In the genomic region with DNA sequence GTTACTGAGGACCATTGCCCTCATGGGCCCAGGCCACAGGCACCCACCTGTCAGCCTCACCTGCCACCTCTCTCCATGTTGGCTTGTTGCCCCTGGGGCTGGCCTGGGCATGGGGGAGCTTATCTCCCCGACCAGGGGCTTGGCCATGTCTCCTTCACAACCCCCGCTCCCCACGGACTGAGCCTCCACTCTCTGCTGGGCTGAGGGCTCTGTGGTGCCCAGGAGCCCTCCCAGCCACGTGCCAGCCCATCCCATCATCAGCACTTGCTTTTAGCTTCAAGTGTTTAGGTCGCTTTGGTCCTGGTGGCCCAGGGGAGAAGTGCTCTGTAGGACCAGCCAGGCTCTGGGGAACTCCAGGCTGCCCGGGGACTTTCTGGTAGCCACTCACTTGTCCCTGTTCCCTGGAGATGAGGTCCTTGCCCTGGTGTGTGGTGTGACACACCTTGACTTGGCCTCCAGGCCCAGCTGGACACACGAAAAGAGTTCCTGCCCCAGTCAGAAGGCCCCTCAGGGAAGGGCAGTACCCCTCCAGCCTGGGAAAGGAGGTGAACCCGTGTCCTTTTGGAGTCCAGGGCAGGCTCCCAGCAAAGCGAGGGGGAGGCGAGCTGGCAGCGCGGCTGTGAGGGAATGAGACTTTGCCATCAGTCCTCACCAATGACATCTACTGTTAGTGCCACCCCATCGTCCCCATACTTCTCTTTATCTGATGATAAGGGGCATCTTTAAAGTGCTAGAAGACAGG, we compare ENCODE assay signal across 1 cellular context.
TF ChIP-seq lines count a peak whose summit lies in the region.

No MANE protein-coding gene starts in this region.

TF ChIP-seq in K562, 482 proteins besides CTCF, POLR2A, EP300 and RAD21 (continued from another document):
- TF ChIP-seq, protein P1, sequence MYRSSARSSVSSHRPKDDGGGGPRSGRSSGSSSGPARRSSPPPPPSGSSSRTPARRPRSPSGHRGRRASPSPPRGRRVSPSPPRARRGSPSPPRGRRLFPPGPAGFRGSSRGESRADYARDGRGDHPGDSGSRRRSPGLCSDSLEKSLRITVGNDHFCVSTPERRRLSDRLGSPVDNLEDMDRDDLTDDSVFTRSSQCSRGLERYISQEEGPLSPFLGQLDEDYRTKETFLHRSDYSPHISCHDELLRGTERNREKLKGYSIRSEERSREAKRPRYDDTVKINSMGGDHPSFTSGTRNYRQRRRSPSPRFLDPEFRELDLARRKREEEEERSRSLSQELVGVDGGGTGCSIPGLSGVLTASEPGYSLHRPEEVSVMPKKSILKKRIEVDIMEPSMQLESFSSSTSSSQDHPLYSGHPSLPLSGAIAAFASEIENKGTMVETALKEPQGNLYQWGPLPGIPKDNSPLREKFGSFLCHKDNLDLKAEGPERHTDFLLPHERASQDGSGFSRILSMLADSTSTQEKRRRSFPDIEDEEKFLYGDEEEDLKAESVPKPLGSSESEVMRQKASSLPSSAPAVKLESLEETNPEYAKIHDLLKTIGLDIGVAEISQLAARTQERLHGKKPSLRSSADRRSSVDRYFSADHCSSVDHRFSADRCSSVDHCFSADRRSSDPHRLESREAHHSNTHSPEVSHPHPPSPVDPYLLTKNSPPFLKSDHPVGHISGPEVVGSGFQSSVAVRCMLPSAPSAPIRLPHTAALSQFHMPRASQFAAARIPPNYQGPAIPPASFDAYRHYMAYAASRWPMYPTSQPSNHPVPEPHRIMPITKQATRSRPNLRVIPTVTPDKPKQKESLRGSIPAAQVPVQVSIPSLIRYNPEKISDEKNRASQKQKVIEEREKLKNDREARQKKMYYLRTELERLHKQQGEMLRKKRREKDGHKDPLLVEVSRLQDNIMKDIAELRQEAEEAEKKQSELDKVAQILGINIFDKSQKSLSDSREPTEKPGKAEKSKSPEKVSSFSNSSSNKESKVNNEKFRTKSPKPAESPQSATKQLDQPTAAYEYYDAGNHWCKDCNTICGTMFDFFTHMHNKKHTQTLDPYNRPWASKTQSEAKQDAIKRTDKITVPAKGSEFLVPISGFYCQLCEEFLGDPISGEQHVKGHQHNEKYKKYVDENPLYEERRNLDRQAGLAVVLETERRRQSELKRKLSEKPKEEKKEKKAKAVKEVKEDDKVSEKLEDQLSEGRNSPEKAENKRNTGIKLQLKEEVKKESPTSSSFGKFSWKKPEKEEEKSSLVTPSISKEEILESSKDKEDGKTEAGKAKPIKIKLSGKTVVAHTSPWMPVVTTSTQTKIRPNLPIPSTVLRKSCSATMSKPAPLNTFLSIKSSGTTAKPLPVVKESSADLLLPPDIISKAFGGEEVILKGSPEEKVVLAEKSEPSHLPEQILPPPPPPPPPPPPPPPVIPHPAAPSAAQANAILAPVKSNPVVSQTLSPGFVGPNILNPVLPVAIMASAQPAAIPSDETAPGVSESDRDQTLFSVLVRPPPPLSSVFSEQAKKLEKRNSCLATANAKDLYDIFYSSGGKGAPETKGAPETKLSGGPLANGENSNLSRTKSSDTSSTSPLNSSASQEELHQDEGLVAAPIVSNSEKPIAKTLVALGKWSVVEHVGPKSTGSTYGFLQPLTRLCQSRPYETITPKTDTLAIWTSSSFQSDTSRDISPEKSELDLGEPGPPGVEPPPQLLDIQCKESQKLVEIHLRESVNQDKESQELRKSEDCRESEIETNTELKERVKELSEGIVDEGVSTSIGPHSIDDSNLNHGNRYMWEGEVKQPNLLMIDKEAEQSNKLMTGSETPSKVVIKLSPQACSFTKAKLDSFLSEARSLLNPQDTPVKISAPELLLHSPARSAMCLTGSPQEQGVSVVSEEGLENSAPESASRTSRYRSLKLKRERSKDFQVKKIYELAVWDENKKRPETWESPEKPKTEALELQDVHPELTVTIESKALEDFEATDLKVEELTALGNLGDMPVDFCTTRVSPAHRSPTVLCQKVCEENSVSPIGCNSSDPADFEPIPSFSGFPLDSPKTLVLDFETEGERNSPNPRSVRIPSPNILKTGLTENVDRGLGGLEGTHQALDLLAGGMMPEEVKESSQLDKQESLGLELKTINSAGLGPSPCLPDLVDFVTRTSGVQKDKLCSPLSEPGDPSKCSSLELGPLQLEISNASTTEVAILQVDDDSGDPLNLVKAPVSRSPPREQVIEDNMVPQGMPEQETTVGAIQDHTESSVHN (IDR thresholded peaks at IDR 0.05; ENCODE audit: borderline replicate concordance in 1 of 2, low read depth in 1 of 2) = no peak
- TF ChIP-seq ETS2 (tag; IDR thresholded peaks at IDR 0.05; ENCODE audit: borderline replicate concordance, poor library complexity, severe bottlenecking) (no peak), BRCA1 (IDR thresholded peaks at IDR 0.05) (no peak), BRCA1 (CRISPR knock-in tag; IDR thresholded peaks at IDR 0.05) (0 out of 2 replicates have a peak, but pooled peaks have one; percentile 27), HMG20A (CRISPR knock-in tag; conservative IDR thresholded peaks at IDR 0.05) (no peak), CTBP1 (IDR thresholded peaks at IDR 0.05; ENCODE audit: borderline replicate concordance) (no peak), DACH1 (IDR thresholded peaks at IDR 0.05; ENCODE audit: partially characterized antibody) (no peak)
- TF ChIP-seq, protein P2, sequence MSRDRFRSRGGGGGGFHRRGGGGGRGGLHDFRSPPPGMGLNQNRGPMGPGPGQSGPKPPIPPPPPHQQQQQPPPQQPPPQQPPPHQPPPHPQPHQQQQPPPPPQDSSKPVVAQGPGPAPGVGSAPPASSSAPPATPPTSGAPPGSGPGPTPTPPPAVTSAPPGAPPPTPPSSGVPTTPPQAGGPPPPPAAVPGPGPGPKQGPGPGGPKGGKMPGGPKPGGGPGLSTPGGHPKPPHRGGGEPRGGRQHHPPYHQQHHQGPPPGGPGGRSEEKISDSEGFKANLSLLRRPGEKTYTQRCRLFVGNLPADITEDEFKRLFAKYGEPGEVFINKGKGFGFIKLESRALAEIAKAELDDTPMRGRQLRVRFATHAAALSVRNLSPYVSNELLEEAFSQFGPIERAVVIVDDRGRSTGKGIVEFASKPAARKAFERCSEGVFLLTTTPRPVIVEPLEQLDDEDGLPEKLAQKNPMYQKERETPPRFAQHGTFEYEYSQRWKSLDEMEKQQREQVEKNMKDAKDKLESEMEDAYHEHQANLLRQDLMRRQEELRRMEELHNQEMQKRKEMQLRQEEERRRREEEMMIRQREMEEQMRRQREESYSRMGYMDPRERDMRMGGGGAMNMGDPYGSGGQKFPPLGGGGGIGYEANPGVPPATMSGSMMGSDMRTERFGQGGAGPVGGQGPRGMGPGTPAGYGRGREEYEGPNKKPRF (IDR thresholded peaks at IDR 0.05; ENCODE audit: low read depth, low read length) = no peak
